Comparison of ENCODE assay signal across 11 cellular contexts in genomic region chr20:37897008-37897548, GRCh38. TPM values are rescaled to one million over a fixed set of nuclear protein-coding genes. Genes with fewer than 3 reads are reported as not detected.
DNase-seq lines count a peak whose midpoint lies in the region; ATAC-seq and TF ChIP-seq lines count a peak whose summit lies in the region.
"Had no signal": no experiment of that assay in that cellular context is flagged by ENCODE, and none has a peak within 500 bp of the region (broad histone marks: within the 10 kb centered on the region; RNA-seq: fewer than 3 reads in every experiment).

No MANE protein-coding gene starts in this region.

- DNase-seq in Daoy (ENCODE audit: low read depth) (peak; percentile 82), LNCaP clone FGC (ENCODE audit: low read depth) (no peak), body of pancreas (peak in 1 of 4 donors; percentile 37), kidney epithelial cell (ENCODE audit: low read depth) (no peak), GM10266 (ENCODE audit: extremely low spot score) (no peak), DMS153 treated with DMSO at 0.1 percent for 48 hours (lab: John Stamatoyannopoulos, UW; ENCODE audit: unreplicated experiment) (no peak)
- DNase-seq in activated CD8-positive, alpha-beta memory T cell treated with anti-CD3 and anti-CD28 coated beads, Interleukin-2, amount 50 U/mL, for 48 hours: no peak
- DNase-seq: NCI-H2081 treated with DMSO at 0.1 percent for 48 hours, T-helper 2 cell had no signal

- H3K9me3 ChIP-seq in body of pancreas: no peaks in the 10 kb centered on the region

- TF ChIP-seq CTCF in LNCaP clone FGC (IDR thresholded peaks at IDR 0.05; ENCODE audit: control insufficient read depth, extremely low read depth, insufficient read depth): peak; percentile 34
- TF ChIP-seq CTCF in body of pancreas (IDR thresholded peaks at IDR 0.05): no peak
- TF ChIP-seq CTCF in kidney epithelial cell (IDR thresholded peaks at IDR 0.05; ENCODE audit: insufficient read depth, low read length, poor library complexity, severe bottlenecking): peak; percentile 20
- TF ChIP-seq CTCF in GM10266 (IDR thresholded peaks at IDR 0.05; ENCODE audit: control insufficient read depth, insufficient read depth, low read depth, missing control alignments): no peak

- H3K36me3 ChIP-seq in body of pancreas (replicated peaks in 1 of 2; ENCODE audit: insufficient read depth in 1 of 2, low read depth in 2 of 2) (no peaks in the 10 kb centered on the region), kidney epithelial cell (ENCODE audit: control insufficient read depth, insufficient read depth, low read length) (no peaks in the 10 kb centered on the region)

- H3K4me1 ChIP-seq in body of pancreas: peaks cover 7% of the 10 kb centered on the region

- H3K4me3 ChIP-seq in LNCaP clone FGC (ENCODE audit: low read depth, low read length): no peak overlapping the region
- no peak overlapping the region for H3K4me3 ChIP-seq in body of pancreas
- no peak overlapping the region for H3K4me3 ChIP-seq in kidney epithelial cell (ENCODE audit: low read depth, low read length)

- ATAC-seq in body of pancreas (peak; percentile 54), GM21381 (IDR thresholded peaks at IDR 0.05; ENCODE audit: unreplicated experiment) (no peak)

- H3K27me3 ChIP-seq in body of pancreas: peaks cover 0 to 2% of the 10 kb centered on the region in 2 donors
- H3K27me3 ChIP-seq in kidney epithelial cell (ENCODE audit: control insufficient read depth, insufficient read depth, low read length): peaks cover 25% of the 10 kb centered on the region

- 61 to 71% methylated on average over 9 to 11 of the region's 11 CpGs for WGBS in body of pancreas, 2 donors

- intact Hi-C loops in body of pancreas (cut with DNase I): no loop called here

- peak overlapping the region in 1 of 4 donors; percentile 66 for H3K27ac ChIP-seq in body of pancreas

- no peak for TF ChIP-seq POLR2A in body of pancreas (IDR thresholded peaks at IDR 0.05)

RNA-seq across cellular contexts. Expression of gene VSTM2L, which starts 5.8 kb away (rescaled TPM):
- 6.9 and 10.0 TPM in 2 replicates for total RNA-seq in Daoy (2014; rRNA removed; shearing (Covaris generic))
- total RNA-seq in body of pancreas: 1 to 10 TPM; 5.3 to 7.0 TPM
- 0.46 and 1.6 TPM in 2 replicates for total RNA-seq in kidney epithelial cell
- total RNA-seq: dermis microvascular lymphatic vessel endothelial cell had no signal

Comparison
In these comparisons a context has a peak if more than half of its experiments do, and no peak if none do; other contexts are left out.
1. CTCF ChIP-seq: peak in LNCaP clone FGC (single experiment) and kidney epithelial cell (single experiment); none in body of pancreas (0 of 7) and GM10266 (single experiment).